31 cellular contexts compared by ENCODE assay signal in genomic region chr2:133957724-133958123, GRCh38.
"Had no signal": no experiment of that assay in that cellular context is flagged by ENCODE, and none has a peak within 500 bp of the region (broad histone marks: within the 10 kb centered on the region; RNA-seq: fewer than 3 reads in every experiment).

No MANE protein-coding gene starts in this region.

- H3K4me2 ChIP-seq: smooth muscle cell had no signal

- DNase-seq: naive B cell; naive thymus-derived CD8-positive, alpha-beta T cell; nephron progenitor cell; nucleus accumbens; pancreas; retina; right cardiac atrium; right lobe of liver; sigmoid colon; spleen; stimulated activated CD4-positive, alpha-beta T cell treated with anti-CD3 and anti-CD28 coated beads, Interleukin-12 subunit alpha, Interleukin-12 subunit beta, amount 100 ng/mL, for 4 hours; stimulated activated CD4-positive, alpha-beta T cell treated with anti-CD3 and anti-CD28 coated beads, Interleukin-1b, Interleukin-23, amount 100 ng/mL, for 48 hours; stimulated activated CD4-positive, alpha-beta T cell treated with anti-CD3 and anti-CD28 coated beads, Interleukin-4, amount 100 ng/mL, for 1 hour; stimulated activated CD4-positive, alpha-beta T cell treated with anti-CD3 and anti-CD28 coated beads, Interleukin-4, amount 100 ng/mL, for 4 hours; stimulated activated CD8-positive, alpha-beta memory T cell treated with anti-CD3 and anti-CD28 coated beads, Interleukin-4, amount 100 ng/mL, for 48 hours; stimulated activated naive CD4-positive, alpha-beta T cell; stimulated activated naive CD8-positive, alpha-beta T cell treated with anti-CD3 and anti-CD28 coated beads, Interleukin-15, amount 100 ng/mL, for 72 hours; stimulated activated naive CD8-positive, alpha-beta T cell treated with anti-CD3 and anti-CD28 coated beads, Interleukin-15, Interleukin-2, amounts not matched to agents 100 U/mL and 50 U/mL, for 24 hours; substantia nigra; testis; tibial artery; transverse colon; upper lobe of right lung had no signal

- H3K9me3 ChIP-seq: neutrophil, pancreas, prostate gland, right lobe of liver, sigmoid colon, spleen, suprapubic skin, testis, tibial artery, transverse colon, upper lobe of right lung, vagina had no signal

- H3K36me3 ChIP-seq: neutrophil, pancreas, prostate gland, right lobe of liver, sigmoid colon, spleen, suprapubic skin, tibial artery, transverse colon, upper lobe of right lung, vagina had no signal

- H3K4me1 ChIP-seq: pancreas, prostate gland, right lobe of liver, sigmoid colon, suprapubic skin, testis, tibial artery, transverse colon, upper lobe of right lung, vagina had no signal

- ATAC-seq: naive thymus-derived CD8-positive, alpha-beta T cell; natural killer cell treated with Interleukin-12 subunit alpha and Interleukin-12 subunit beta and Interleukin-15 and Interleukin-18, amount 100 ng/mL, for 72 hours; pancreas; right cardiac atrium; right lobe of liver; stimulated activated memory B cell treated with anti-CD40 and anti-IgM and Interleukin-4, amounts not matched to agents 10 μg/mL and 1 μg/mL and 100 μg/mL, for 72 hours; stimulated activated naive CD8-positive, alpha-beta T cell treated with anti-CD3 and anti-CD28 coated beads, Interleukin-15, amount 100 ng/mL, for 72 hours; stimulated activated naive CD8-positive, alpha-beta T cell treated with anti-CD3 and anti-CD28 coated beads, Interleukin-15, Interleukin-2, amounts not matched to agents 100 U/mL and 50 U/mL, for 24 hours; upper lobe of right lung had no signal

- H3K27ac ChIP-seq: neutrophil, pancreas, prostate gland, right lobe of liver, sigmoid colon, skin epidermis, spleen, suprapubic skin, testis, tibial artery, transverse colon, upper lobe of right lung, vagina had no signal

- H3K4me3 ChIP-seq: pancreas, prostate gland, right lobe of liver, sigmoid colon, skin epidermis, smooth muscle cell, spleen, suprapubic skin, testis, tibial artery, transverse colon, upper lobe of right lung, vagina had no signal

- H3K27me3 ChIP-seq: neutrophil, pancreas, right lobe of liver, sigmoid colon, suprapubic skin, testis, transverse colon, upper lobe of right lung, vagina had no signal
